In genomic region chr18:12857991-12858544, GRCh38 we compare ENCODE assay signal across 26 cellular contexts. TPM values are rescaled to one million over a fixed set of nuclear protein-coding genes. Genes with fewer than 3 reads are reported as not detected.
DNase-seq lines count a peak whose midpoint lies in the region; ATAC-seq and TF ChIP-seq lines count a peak whose summit lies in the region.
"Had no signal": no experiment of that assay in that cellular context is flagged by ENCODE, and none has a peak within 500 bp of the region (broad histone marks: within the 10 kb centered on the region; RNA-seq: fewer than 3 reads in every experiment).

No MANE protein-coding gene starts in this region.

- H3K79me2 ChIP-seq in MM.1S (ENCODE audit: low read length), result peaks cover 87% of the 10 kb centered on the region

- H3K36me3 ChIP-seq in MM.1S (replicated peaks; ENCODE audit: insufficient read depth, low read length), result no peaks in the 10 kb centered on the region
- H3K36me3 ChIP-seq in effector memory CD4-positive, alpha-beta T cell (ENCODE audit: control insufficient read depth, insufficient read depth, low read length), result peaks cover 9% of the 10 kb centered on the region
- H3K36me3 ChIP-seq in colonic mucosa, result no peaks in the 10 kb centered on the region
- H3K36me3 ChIP-seq: BE2C had no signal

- peaks cover 46% of the 10 kb centered on the region for H3K4me1 ChIP-seq in MM.1S (ENCODE audit: low read length)
- H3K4me1 ChIP-seq in effector memory CD4-positive, alpha-beta T cell (ENCODE audit: control insufficient read depth, insufficient read depth, low read length, poor library complexity, severe bottlenecking), result peaks cover 5% of the 10 kb centered on the region
- H3K4me1 ChIP-seq in colonic mucosa, result no peaks in the 10 kb centered on the region
- H3K4me1 ChIP-seq: ascending aorta, BE2C had no signal

- no peak overlapping the region for H3K4me3 ChIP-seq in MM.1S (ENCODE audit: low read length)
- H3K4me3 ChIP-seq in effector memory CD4-positive, alpha-beta T cell (ENCODE audit: insufficient read depth, low read depth, low read length, poor library complexity, severe bottlenecking), result no peak overlapping the region
- H3K4me3 ChIP-seq in colonic mucosa, result no peak overlapping the region
- H3K4me3 ChIP-seq: A549, ascending aorta, hepatocyte had no signal

- H3K9me3 ChIP-seq in MM.1S (replicated peaks; ENCODE audit: insufficient read depth, low read length) (no peaks in the 10 kb centered on the region), colonic mucosa (no peaks in the 10 kb centered on the region)
- no peaks in the 10 kb centered on the region for H3K9me3 ChIP-seq in effector memory CD4-positive, alpha-beta T cell (ENCODE audit: control insufficient read depth, low read length)
- H3K9me3 ChIP-seq: A549, ascending aorta, BE2C, SK-N-SH had no signal

- no peak overlapping the region for H3K9ac ChIP-seq in MM.1S (ENCODE audit: low read length)
- H3K9ac ChIP-seq in colonic mucosa (ENCODE audit: low read depth in 2 of 2, low read length in 2 of 2), result no peak overlapping the region
- H3K9ac ChIP-seq: parathyroid adenoma, SK-N-SH had no signal

- H3K27me3 Mint-ChIP-seq in activated CD8-positive, alpha-beta memory T cell treated with anti-CD3 and anti-CD28 coated beads, Interleukin-2, amount 10 ng/mL, durations not matched to agents 7 days and 5 days, result no peaks in the 10 kb centered on the region
- H3K27me3 Mint-ChIP-seq in activated T-helper 17 cell treated with anti-CD3 and anti-CD28 coated beads, Interleukin-2, amount 50 U/mL, for 72 hours, result no peaks in the 10 kb centered on the region
- H3K27me3 Mint-ChIP-seq: central memory CD8-positive, alpha-beta T cell had no signal

- peak; percentile 30 for ATAC-seq in activated CD8-positive, alpha-beta memory T cell treated with anti-CD3 and anti-CD28 coated beads, Interleukin-2, amount 10 ng/mL, durations not matched to agents 7 days and 5 days
- ATAC-seq in activated T-helper 17 cell treated with anti-CD3 and anti-CD28 coated beads, Interleukin-2, amount 50 U/mL, for 72 hours (replicated peaks), result peak; percentile 66
- ATAC-seq in stimulated activated effector memory CD8-positive, alpha-beta T cell treated with anti-CD3 and anti-CD28 coated beads, Interleukin-12 subunit alpha, Interleukin-12 subunit beta, amount 100 ng/mL, for 72 hours, result peak; percentile 68
- ATAC-seq: A549, esophagus mucosa, left lobe of liver, right cardiac atrium had no signal

- H3K27ac Mint-ChIP-seq in activated CD8-positive, alpha-beta memory T cell treated with anti-CD3 and anti-CD28 coated beads, Interleukin-2, amount 10 ng/mL, durations not matched to agents 7 days and 5 days, result peak overlapping the region; percentile 79
- H3K27ac Mint-ChIP-seq in activated T-helper 17 cell treated with anti-CD3 and anti-CD28 coated beads, Interleukin-2, amount 50 U/mL, for 72 hours, result peak overlapping the region; percentile 86
- H3K27ac Mint-ChIP-seq in stimulated activated effector memory CD8-positive, alpha-beta T cell treated with anti-CD3 and anti-CD28 coated beads, Interleukin-12 subunit alpha, Interleukin-12 subunit beta, amount 100 ng/mL, for 72 hours, result no peak overlapping the region
- H3K27ac Mint-ChIP-seq: nephron had no signal

- no peaks in the 10 kb centered on the region for H3K9me2 ChIP-seq in MM.1S (replicated peaks; ENCODE audit: insufficient read depth, low read length)
- H3K9me2 ChIP-seq: SK-N-SH had no signal

- no peak for TF ChIP-seq CTCF in MM.1S (IDR thresholded peaks at IDR 0.05; ENCODE audit: low read length)
- TF ChIP-seq CTCF in colonic mucosa (IDR thresholded peaks at IDR 0.05), result no peak

- H3K36me3 Mint-ChIP-seq in activated CD8-positive, alpha-beta memory T cell treated with anti-CD3 and anti-CD28 coated beads, Interleukin-2, amount 10 ng/mL, durations not matched to agents 7 days and 5 days, result peaks cover 45% of the 10 kb centered on the region
- peaks cover 60% of the 10 kb centered on the region for H3K36me3 Mint-ChIP-seq in activated T-helper 17 cell treated with anti-CD3 and anti-CD28 coated beads, Interleukin-2, amount 50 U/mL, for 72 hours (ENCODE audit: low read depth)
- peaks cover 45% of the 10 kb centered on the region for H3K36me3 Mint-ChIP-seq in stimulated activated effector memory CD8-positive, alpha-beta T cell treated with anti-CD3 and anti-CD28 coated beads, Interleukin-12 subunit alpha, Interleukin-12 subunit beta, amount 100 ng/mL, for 72 hours

- H3K4me2 ChIP-seq in MM.1S (ENCODE audit: low read depth, low read length), result no peak overlapping the region; the same call in 1 of the 2 replicates
- H3K4me2 ChIP-seq: A549, hepatocyte, SK-N-SH had no signal

- intact Hi-C loops in colonic mucosa (cut with DNase I), result no loop called here

- peak overlapping the region; percentile 19 for H3K4me3 Mint-ChIP-seq in activated CD8-positive, alpha-beta memory T cell treated with anti-CD3 and anti-CD28 coated beads, Interleukin-2, amount 10 ng/mL, durations not matched to agents 7 days and 5 days
- H3K4me3 Mint-ChIP-seq in activated T-helper 17 cell treated with anti-CD3 and anti-CD28 coated beads, Interleukin-2, amount 50 U/mL, for 72 hours, result peak overlapping the region; percentile 67
- peak overlapping the region; percentile 52 for H3K4me3 Mint-ChIP-seq in stimulated activated effector memory CD8-positive, alpha-beta T cell treated with anti-CD3 and anti-CD28 coated beads, Interleukin-12 subunit alpha, Interleukin-12 subunit beta, amount 100 ng/mL, for 72 hours
- H3K4me3 Mint-ChIP-seq: central memory CD8-positive, alpha-beta T cell; nephron had no signal

- no peak overlapping the region for H2AFZ ChIP-seq in MM.1S (ENCODE audit: low read length)
- H2AFZ ChIP-seq: hepatocyte, parathyroid adenoma had no signal

- peaks cover 16% of the 10 kb centered on the region for H3F3A ChIP-seq in MM.1S (ENCODE audit: insufficient read depth, low read length)

- H3K4me1 Mint-ChIP-seq in activated CD8-positive, alpha-beta memory T cell treated with anti-CD3 and anti-CD28 coated beads, Interleukin-2, amount 10 ng/mL, durations not matched to agents 7 days and 5 days, result peaks cover 74% of the 10 kb centered on the region
- H3K4me1 Mint-ChIP-seq in activated T-helper 17 cell treated with anti-CD3 and anti-CD28 coated beads, Interleukin-2, amount 50 U/mL, for 72 hours, result peaks cover 55% of the 10 kb centered on the region
- peaks cover 71% of the 10 kb centered on the region for H3K4me1 Mint-ChIP-seq in stimulated activated effector memory CD8-positive, alpha-beta T cell treated with anti-CD3 and anti-CD28 coated beads, Interleukin-12 subunit alpha, Interleukin-12 subunit beta, amount 100 ng/mL, for 72 hours

- DNase-seq in activated CD8-positive, alpha-beta memory T cell treated with anti-CD3 and anti-CD28 coated beads, Interleukin-2, amount 10 ng/mL, durations not matched to agents 7 days and 5 days, result no peak
- DNase-seq in activated CD8-positive, alpha-beta memory T cell treated with anti-CD3 and anti-CD28 coated beads for 24 hours, result no peak
- no peak for DNase-seq in MM.1S
- no peak for DNase-seq in stimulated activated effector memory CD8-positive, alpha-beta T cell treated with anti-CD3 and anti-CD28 coated beads, Interleukin-12 subunit alpha, Interleukin-12 subunit beta, amount 100 ng/mL, for 72 hours (ENCODE audit: low spot score in 2 of 2)
- no peak for DNase-seq in effector memory CD4-positive, alpha-beta T cell
- DNase-seq in colonic mucosa, result no peak
- DNase-seq in SK-N-DZ (ENCODE audit: low spot score), result no peak
- DNase-seq: activated gamma-delta T cell treated with Interleukin-2 at 50 U/mL for 16 hours, BE2C, foreskin melanocyte, immature natural killer cell, NCI-H2107, NCI-H510A, right cardiac atrium, SK-N-SH, T-helper 9 cell, trophoblast cell had no signal

- CTCF ChIA-PET in activated CD8-positive, alpha-beta memory T cell treated with anti-CD3 and anti-CD28 coated beads, Interleukin-2, amount 10 ng/mL, durations not matched to agents 7 days and 5 days (lab: Charles Lee), result interaction anchor here (1.4 to 2.1 kb wide), 3 partner anchors 14 to 36 kb away, joined by 4 to 5 read pairs (median 5); partner anchors contain the start of gene PTPN2

- H3K27ac ChIP-seq in MM.1S (ENCODE audit: low read length) (peak overlapping the region; percentile 22; the same call in 1 of the 2 replicates), colonic mucosa (no peak overlapping the region)
- H3K27ac ChIP-seq in effector memory CD4-positive, alpha-beta T cell (ENCODE audit: insufficient read depth, low read length, poor library complexity, severe bottlenecking), result no peak overlapping the region
- H3K27ac ChIP-seq: A549, ascending aorta, hepatocyte, parathyroid adenoma had no signal

- no peaks in the 10 kb centered on the region for H3K27me3 ChIP-seq in MM.1S (replicated peaks; ENCODE audit: insufficient read depth, low read length)
- no peaks in the 10 kb centered on the region for H3K27me3 ChIP-seq in effector memory CD4-positive, alpha-beta T cell (replicated peaks; ENCODE audit: control insufficient read depth, insufficient read depth, low read length, poor library complexity, severe bottlenecking)
- H3K27me3 ChIP-seq in colonic mucosa, result no peaks in the 10 kb centered on the region
- H3K27me3 ChIP-seq: ascending aorta, BE2C, hepatocyte had no signal

- H4K20me1 ChIP-seq in MM.1S (ENCODE audit: insufficient read depth, low read length), result no peaks in the 10 kb centered on the region

- H3K9me3 Mint-ChIP-seq in activated CD8-positive, alpha-beta memory T cell treated with anti-CD3 and anti-CD28 coated beads, Interleukin-2, amount 10 ng/mL, durations not matched to agents 7 days and 5 days (ENCODE audit: low read depth), result no peaks in the 10 kb centered on the region
- H3K9me3 Mint-ChIP-seq in activated T-helper 17 cell treated with anti-CD3 and anti-CD28 coated beads, Interleukin-2, amount 50 U/mL, for 72 hours, result no peaks in the 10 kb centered on the region
- H3K9me3 Mint-ChIP-seq in stimulated activated effector memory CD8-positive, alpha-beta T cell treated with anti-CD3 and anti-CD28 coated beads, Interleukin-12 subunit alpha, Interleukin-12 subunit beta, amount 100 ng/mL, for 72 hours, result no peaks in the 10 kb centered on the region
- H3K9me3 Mint-ChIP-seq: central memory CD8-positive, alpha-beta T cell; immature natural killer cell; nephron had no signal

RNA-seq across cellular contexts. Expression of gene PTPN2, which starts 26.0 kb away (rescaled TPM):
- 10 to 100 TPM; 65.4 to 82.7 TPM for total RNA-seq in activated CD8-positive, alpha-beta memory T cell treated with anti-CD3 and anti-CD28 coated beads, Interleukin-2, amount 10 ng/mL, durations not matched to agents 7 days and 5 days
- 10 to 100 TPM; 72.1 to 78.7 TPM for total RNA-seq in activated T-helper 17 cell treated with anti-CD3 and anti-CD28 coated beads, Interleukin-2, amount 50 U/mL, for 72 hours
- total RNA-seq in colonic mucosa, result 10 to 100 TPM; 32.2 to 34.3 TPM
- polyA plus RNA-seq in SK-N-DZ (2014; cell fraction: cytosol; rRNA removed), result 31.0 and 32.8 TPM in 2 replicates
- 49.3 and 59.3 TPM in 2 replicates for polyA plus RNA-seq in SK-N-DZ (2014; cell fraction: nucleus; rRNA removed)
